ENCODE assay signal across 8 cellular contexts in genomic region chr10:28533315-28533564, GRCh38. TPM values are rescaled to one million over a fixed set of nuclear protein-coding genes. Genes with fewer than 3 reads are reported as not detected.
DNase-seq lines count a peak whose midpoint lies in the region; ATAC-seq and TF ChIP-seq lines count a peak whose summit lies in the region.

No MANE protein-coding gene starts in this region.

- TF ChIP-seq EP300 in transverse colon (IDR thresholded peaks at IDR 0.05; ENCODE audit: low read depth), result no peak

- peaks cover 4 to 45% (median 25%) of the 10 kb centered on the region in 4 donors for H3K4me1 ChIP-seq in transverse colon

- in situ Hi-C loops in transverse colon (cut with MboI; ENCODE audit: low pct_ligation_motif_present in 1 of 4, low pct_unique_long_range_greater_than_20kb in 1 of 4, low sequenced_read_pairs in 3 of 4), result loop anchor here in 2 of 4 donors (25.0 kb wide), 2 partner anchors 96 to 1021 kb away; partner anchors contain the start of gene RAB18 (in 1 of the 2)

- H3K36me3 ChIP-seq in transverse colon, result peaks cover 0 to 29% (median 12%) of the 10 kb centered on the region in 4 donors

- peak overlapping the region; percentile 100 for H3K27ac Mint-ChIP-seq in activated T-helper 2 cell treated with anti-CD3 and anti-CD28 coated beads, Interferon-gamma antibody, Interleukin-2, Interleukin-4, amounts not matched to agents 10 μg/mL and 5 μg/mL and 100 μg/mL, durations not matched to agents 14 hours and 24 hours and 36 hours

- ATAC-seq in GM19324 (IDR thresholded peaks at IDR 0.05; ENCODE audit: low FRiP score, unreplicated experiment) (peak; percentile 5), HG03039 (IDR thresholded peaks at IDR 0.05; ENCODE audit: unreplicated experiment) (peak; percentile 6)

- peak overlapping the region; percentile 65 to 99 (median 90) for H3K4me3 ChIP-seq in transverse colon

- TF ChIP-seq POLR2A in transverse colon (IDR thresholded peaks at IDR 0.05), result no peak

- no peaks in the 10 kb centered on the region for H3K9me3 ChIP-seq in transverse colon

- H3K36me3 Mint-ChIP-seq in activated T-helper 2 cell treated with anti-CD3 and anti-CD28 coated beads, Interferon-gamma antibody, Interleukin-2, Interleukin-4, amounts not matched to agents 10 μg/mL and 5 μg/mL and 100 μg/mL, durations not matched to agents 14 hours and 24 hours and 36 hours (ENCODE audit: low read depth), result peaks cover 68% of the 10 kb centered on the region

- H3K27me3 Mint-ChIP-seq in activated T-helper 2 cell treated with anti-CD3 and anti-CD28 coated beads, Interferon-gamma antibody, Interleukin-2, Interleukin-4, amounts not matched to agents 10 μg/mL and 5 μg/mL and 100 μg/mL, durations not matched to agents 14 hours and 24 hours and 36 hours (ENCODE audit: low read depth), result no peaks in the 10 kb centered on the region

- no peak for TF ChIP-seq CTCF in transverse colon (IDR thresholded peaks at IDR 0.05)

- intact Hi-C loops in activated T-helper 2 cell treated with anti-CD3 and anti-CD28 coated beads, Interferon-gamma antibody, Interleukin-2, Interleukin-4, amounts not matched to agents 10 μg/mL and 5 μg/mL and 100 μg/mL, durations not matched to agents 14 hours and 24 hours and 36 hours (cut with micrococcal nuclease), result loop anchor here (2.0 to 10.0 kb wide), 9 partner anchors 34 to 1672 kb away; partner anchors contain the start of genes ABI1, ACBD5, BAMBI and MASTL
- intact Hi-C loops in transverse colon (cut with DNase I; ENCODE audit: low total_unique reads), result no loop called here

- H3K9me3 Mint-ChIP-seq in activated T-helper 2 cell treated with anti-CD3 and anti-CD28 coated beads, Interferon-gamma antibody, Interleukin-2, Interleukin-4, amounts not matched to agents 10 μg/mL and 5 μg/mL and 100 μg/mL, durations not matched to agents 14 hours and 24 hours and 36 hours, result no peaks in the 10 kb centered on the region

- H3K27me3 ChIP-seq in layer of hippocampus (ENCODE audit: control insufficient read depth, insufficient read depth, low read length) (no peaks in the 10 kb centered on the region), transverse colon (no peaks in the 10 kb centered on the region)

- peak overlapping the region; percentile 99 for H3K4me3 Mint-ChIP-seq in activated T-helper 2 cell treated with anti-CD3 and anti-CD28 coated beads, Interferon-gamma antibody, Interleukin-2, Interleukin-4, amounts not matched to agents 10 μg/mL and 5 μg/mL and 100 μg/mL, durations not matched to agents 14 hours and 24 hours and 36 hours (ENCODE audit: low read depth)

- H3K4me1 Mint-ChIP-seq in activated T-helper 2 cell treated with anti-CD3 and anti-CD28 coated beads, Interferon-gamma antibody, Interleukin-2, Interleukin-4, amounts not matched to agents 10 μg/mL and 5 μg/mL and 100 μg/mL, durations not matched to agents 14 hours and 24 hours and 36 hours (ENCODE audit: low read depth), result peaks cover 45% of the 10 kb centered on the region

- 0% methylated on average over 23 of the region's 37 CpGs; no CpG with 5 or more reads in 1 of the 2 donors for WGBS in transverse colon (ENCODE audit: low coverage in 1 of 2), 2 donors

- H3K27ac ChIP-seq in layer of hippocampus (ENCODE audit: low read depth, low read length) (peak overlapping the region; percentile 100), transverse colon (peak overlapping the region; percentile 97 to 99 (median 98))

- no peak for DNase-seq in activated T-helper 2 cell treated with anti-CD3 and anti-CD28 coated beads, Interferon-gamma antibody, Interleukin-2, Interleukin-4, amounts not matched to agents 10 μg/mL and 5 μg/mL and 100 μg/mL, durations not matched to agents 14 hours and 24 hours and 36 hours (ENCODE audit: low spot score)
- DNase-seq in transverse colon, result no peak
- no peak for DNase-seq in retina
- no peak for DNase-seq in KG1 (lab: John Stamatoyannopoulos, UW)
- DNase-seq in D341Med (ENCODE audit: low spot score), result no peak

RNA-seq across cellular contexts. Expression of gene WAC, which starts 0.3 kb away (rescaled TPM):
- total RNA-seq in activated T-helper 2 cell treated with anti-CD3 and anti-CD28 coated beads, Interferon-gamma antibody, Interleukin-2, Interleukin-4, amounts not matched to agents 10 μg/mL and 5 μg/mL and 100 μg/mL, durations not matched to agents 14 hours and 24 hours and 36 hours, result 126 and 130 TPM in 2 replicates
- 100 to 1,000 TPM in 1 of 4 donors, 10 to 100 TPM in 3; 66.6 to 102 (median 78.9) TPM for total RNA-seq in transverse colon
